8 cellular contexts compared by ENCODE assay signal in genomic region chr20:52071136-52071535, GRCh38.
"Had no signal": no experiment of that assay in that cellular context is flagged by ENCODE, and none has a peak within 500 bp of the region (broad histone marks: within the 10 kb centered on the region; RNA-seq: fewer than 3 reads in every experiment).

No MANE protein-coding gene starts in this region.

- DNase-seq: GDM1, GF-D8 had no signal

- ATAC-seq: GM12878 had no signal

- FAIRE-seq: G401.6, GM12878, GM12891, GM12892, GM18507, GM19239 had no signal

- H3K4me3 ChIP-seq: GM12878 had no signal
